In genomic region chr7:12508005-12508404, GRCh38 we compare ENCODE assay signal across 8 cellular contexts.
"Had no signal": no experiment of that assay in that cellular context is flagged by ENCODE, and none has a peak within 500 bp of the region (broad histone marks: within the 10 kb centered on the region; RNA-seq: fewer than 3 reads in every experiment).

No MANE protein-coding gene starts in this region.

- H3K4me1 Mint-ChIP-seq: IgD-negative memory B cell had no signal

- H3K27ac ChIP-seq: GM23248 had no signal

- H3K36me3 ChIP-seq: HAP-1 had no signal

- H3K27me3 Mint-ChIP-seq: IgD-negative memory B cell had no signal

- H3K4me3 ChIP-seq: GM23248, HAP-1 had no signal

- H2AFZ ChIP-seq: GM23248 had no signal

- H3K9me3 ChIP-seq: HAP-1 had no signal

- H3K27ac Mint-ChIP-seq: IgD-negative memory B cell had no signal

- H3K9ac ChIP-seq: GM23248 had no signal

- H3K9me3 Mint-ChIP-seq: IgD-negative memory B cell had no signal

- DNase-seq: GM23248, GOT3, H7, KBM-7 had no signal

- H3K4me3 Mint-ChIP-seq: IgD-negative memory B cell had no signal

- ATAC-seq: HCT116, HepG2 had no signal
